In the genomic region with DNA sequence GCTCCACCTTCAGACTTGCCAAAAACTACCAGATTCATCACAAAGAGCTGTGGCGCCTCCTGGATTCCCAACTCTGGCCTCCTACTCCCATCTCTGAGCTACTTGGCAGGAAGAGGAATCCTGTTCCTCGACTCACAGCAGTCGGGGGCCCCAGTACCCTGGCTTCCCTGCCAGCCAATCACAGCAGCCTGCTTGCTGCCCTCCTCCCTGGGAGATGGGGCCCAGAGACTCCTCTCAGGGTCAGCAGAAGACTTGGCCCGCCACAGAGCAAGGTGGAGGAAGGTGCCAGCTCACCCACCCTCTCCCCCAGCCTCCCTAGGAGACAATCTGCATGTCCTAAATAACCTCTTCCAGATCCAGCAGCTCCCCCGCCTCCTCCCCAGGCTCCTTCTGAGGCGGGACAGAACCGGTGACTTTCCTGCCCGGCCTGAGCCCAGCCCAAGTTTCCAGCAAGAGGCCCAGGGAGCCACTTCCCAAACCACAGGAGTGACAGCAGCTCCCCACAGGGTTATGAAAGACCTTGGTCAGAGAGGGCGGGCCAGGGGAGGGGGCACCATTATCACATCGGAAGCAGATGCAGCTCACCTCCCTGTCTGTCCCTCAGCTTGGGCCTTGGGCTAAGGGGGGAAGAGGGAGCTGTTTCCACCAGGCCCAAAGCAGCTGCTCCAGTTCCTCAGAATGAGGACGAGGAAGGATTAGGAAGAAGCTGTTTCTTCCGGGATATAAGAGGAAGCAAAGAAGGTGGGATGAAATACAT, we compare ENCODE assay signal across 8 cellular contexts. TPM values are rescaled to one million over a fixed set of nuclear protein-coding genes. Genes with fewer than 3 reads are reported as not detected.
A peak's percentile ranks its signal among the peaks of the same experiment; 100 is the strongest.
DNase-seq lines count a peak whose midpoint lies in the region; ATAC-seq and TF ChIP-seq lines count a peak whose summit lies in the region.

No MANE protein-coding gene starts in this region.

- CTCF ChIA-PET in CD4-positive, alpha-beta memory T cell (lab: Charles Lee; ENCODE audit: partially characterized antibody): interaction anchor here (0.9 to 13.1 kb wide), 11 partner anchors 9 to 153 kb away, joined by 3 to 169 read pairs (median 4); a partner anchor contains a TSS

- no peaks in the 10 kb centered on the region for H3K9me3 ChIP-seq in CD4-positive, alpha-beta memory T cell (ENCODE audit: control insufficient read depth in 1 of 2, low read length in 2 of 2)
- H3K9me3 ChIP-seq in iPS-18a (ENCODE audit: control insufficient read depth, low read depth, low read length): no peaks in the 10 kb centered on the region
- no peaks in the 10 kb centered on the region for H3K9me3 ChIP-seq in spleen

- DNase-seq in CD4-positive, alpha-beta memory T cell: peak in 1 of 5 donors; percentile 51
- DNase-seq in MV-4-11 (lab: John Stamatoyannopoulos, UW) (peak; percentile 97), spleen (peak; percentile 88), NCI-H2171 treated with DMSO at 0.1 percent for 48 hours (lab: John Stamatoyannopoulos, UW) (no peak), NCI-H1417 (lab: John Stamatoyannopoulos, UW) (no peak)

- intact Hi-C loops in CD4-positive, alpha-beta memory T cell (cut with micrococcal nuclease): loop anchor here (2.0 to 5.0 kb wide), 5 partner anchors 16 to 623 kb away; a partner anchor contains a TSS
- intact Hi-C loops in spleen (cut with DNase I; ENCODE audit: low total_unique reads): loop anchor here (5.0 kb wide), 1 partner anchor 103 kb away; no protein-coding TSS in a partner anchor

- no peaks in the 10 kb centered on the region for H3K27me3 Mint-ChIP-seq in CD4-positive, alpha-beta memory T cell

- no peak for TF ChIP-seq CTCF in spleen (IDR thresholded peaks at IDR 0.05 in 8 of 11, conservative IDR thresholded peaks at IDR 0.05 in 3 of 11)

- no peak overlapping the region for H3K9ac ChIP-seq in iPS-18a (ENCODE audit: low read length)

- H3K4me1 ChIP-seq in CD4-positive, alpha-beta memory T cell (ENCODE audit: insufficient read depth, low read length): peaks cover 86% of the 10 kb centered on the region
- H3K4me1 ChIP-seq in iPS-18a (ENCODE audit: control insufficient read depth, low read depth, low read length) (peaks cover 31% of the 10 kb centered on the region), spleen (peaks cover 55 to 98% (median 91%) of the 10 kb centered on the region in 6 donors)

- peak overlapping the region; percentile 83 to 99 (median 95) for H3K4me3 Mint-ChIP-seq in CD4-positive, alpha-beta memory T cell

- TF ChIP-seq POLR2A in spleen (IDR thresholded peaks at IDR 0.05): no peak

- H3K36me3 Mint-ChIP-seq in CD4-positive, alpha-beta memory T cell: peaks cover 15 to 47% of the 10 kb centered on the region in 2 donors

- H3K27ac ChIP-seq in CD4-positive, alpha-beta memory T cell (ENCODE audit: low read depth, low read length): peak overlapping the region; percentile 80
- H3K27ac ChIP-seq in adipose tissue (ENCODE audit: low read depth, low read length) (peak overlapping the region; percentile 86), iPS-18a (ENCODE audit: low read length) (no peak overlapping the region), spleen (peak overlapping the region; percentile 49 to 96 (median 91))

- ATAC-seq in HG03039 (IDR thresholded peaks at IDR 0.05; ENCODE audit: unreplicated experiment): no peak

- 19 to 61% (median 27%) methylated on average over 12 of the region's 12 CpGs for WGBS in adipose tissue, 3 donors
- 9 to 25% (median 18%) methylated on average over 11 to 12 of the region's 12 CpGs for WGBS in spleen, 5 donors

- no peaks in the 10 kb centered on the region for H3K27me3 ChIP-seq in CD4-positive, alpha-beta memory T cell (ENCODE audit: insufficient read depth, low read length)
- H3K27me3 ChIP-seq in iPS-18a (ENCODE audit: control insufficient read depth, insufficient read depth, low read length) (peaks cover 6% of the 10 kb centered on the region), spleen (replicated peaks in 1 of 7) (no peaks in the 10 kb centered on the region)

- peaks cover 57 to 87% (median 67%) of the 10 kb centered on the region in 4 donors for H3K4me1 Mint-ChIP-seq in CD4-positive, alpha-beta memory T cell

- peak overlapping the region; percentile 85 to 96 (median 93) for H3K27ac Mint-ChIP-seq in CD4-positive, alpha-beta memory T cell

- H3K36me3 ChIP-seq in CD4-positive, alpha-beta memory T cell (ENCODE audit: insufficient read depth, low read length): peaks cover 30% of the 10 kb centered on the region
- peaks cover 11% of the 10 kb centered on the region for H3K36me3 ChIP-seq in iPS-18a (ENCODE audit: control insufficient read depth, low read depth, low read length)
- H3K36me3 ChIP-seq in spleen: peaks cover 0 to 63% (median 27%) of the 10 kb centered on the region in 6 donors

- peak overlapping the region; percentile 75 to 76 for H3K4me3 ChIP-seq in CD4-positive, alpha-beta memory T cell (ENCODE audit: low read length in 2 of 2)
- H3K4me3 ChIP-seq in iPS-18a (ENCODE audit: low read length): peak overlapping the region; percentile 53
- H3K4me3 ChIP-seq in spleen: peak overlapping the region in 7 of 8 donors; percentile 89 to 99 (median 96)

- POLR2A ChIA-PET in CD4-positive, alpha-beta memory T cell (lab: Charles Lee; ENCODE audit: partially characterized antibody): interaction anchor here (0.7 to 11.6 kb wide), 8 partner anchors 11 to 121 kb away, joined by 3 to 280 read pairs (median 12); a partner anchor contains a TSS

- no peaks in the 10 kb centered on the region for H3K9me3 Mint-ChIP-seq in CD4-positive, alpha-beta memory T cell

RNA-seq across cellular contexts. Expression of a gene that starts 2.3 kb away (rescaled TPM):
- total RNA-seq in CD4-positive, alpha-beta memory T cell: 100 to 1,000 TPM; 223 to 242 TPM
- polyA plus RNA-seq in CD4-positive, alpha-beta memory T cell: 100 to 1,000 TPM; 532 to 555 TPM
- polyA plus RNA-seq in adipose tissue (100 to 1,000 TPM in 1 of 3 donors, 10 to 100 TPM in 2; 35.5 to 146 (median 95.9) TPM), spleen (100 to 1,000 TPM; 115 to 209 (median 202) TPM)
- total RNA-seq in spleen: 100 to 1,000 TPM; 124 to 531 (median 334) TPM

RNA-seq across cellular contexts. Expression of a gene that starts 18.0 kb away (rescaled TPM):
- total RNA-seq in CD4-positive, alpha-beta memory T cell: 1 to 10 TPM; 7.1 to 9.2 TPM
- polyA plus RNA-seq in CD4-positive, alpha-beta memory T cell: 1 to 10 TPM; 3.1 to 5.2 TPM
- polyA plus RNA-seq in adipose tissue: 10 to 100 TPM in 2 of 3 donors, 1 to 10 TPM in 1; 9.3 to 32.7 (median 12.0) TPM
- 10 to 100 TPM in 4 of 7 donors, 1 to 10 TPM in 3; 5.9 to 19.7 (median 11.3) TPM for total RNA-seq in spleen
- 10 to 100 TPM in 1 of 3 donors, 1 to 10 TPM in 2; 7.6 to 11.5 (median 8.8) TPM for polyA plus RNA-seq in spleen

RNA-seq across cellular contexts. Expression of a gene that starts 18.3 kb away (rescaled TPM):
- 10 to 100 TPM; 10.0 to 11.5 TPM for total RNA-seq in CD4-positive, alpha-beta memory T cell
- polyA plus RNA-seq in CD4-positive, alpha-beta memory T cell: 1 to 10 TPM; 3.5 to 6.3 TPM
- polyA plus RNA-seq in adipose tissue: 1 to 10 TPM; 5.3 to 8.1 (median 7.0) TPM
- total RNA-seq in spleen: 10 to 100 TPM; 11.3 to 21.5 (median 15.9) TPM
- polyA plus RNA-seq in spleen: 1 to 10 TPM; 5.3 to 8.6 (median 6.4) TPM

RNA-seq across cellular contexts. Expression of a gene that starts 44.1 kb away (rescaled TPM):
- total RNA-seq in CD4-positive, alpha-beta memory T cell: 1 to 10 TPM; 1.8 to 2.4 TPM
- polyA plus RNA-seq in CD4-positive, alpha-beta memory T cell: under 1 TPM; 0.18 to 0.37 TPM
- polyA plus RNA-seq in adipose tissue: 1 to 10 TPM in 2 of 3 donors, under 1 TPM in 1; 0.79 to 1.9 (median 1.3) TPM
- total RNA-seq in spleen: 1 to 10 TPM; 2.9 to 6.8 (median 4.7) TPM
- under 1 TPM; 0.35 to 0.83 (median 0.46) TPM for polyA plus RNA-seq in spleen

Comparison
In these comparisons a context has a peak if more than half of its experiments do, and no peak if none do; other contexts are left out.
1. DNase-seq: peak in MV-4-11 (single experiment) and spleen (single experiment); none in NCI-H2171 treated with DMSO at 0.1 percent for 48 hours (single experiment) and NCI-H1417 (0 of 3).
2. Peak in every context shown above with its lines, with median percentiles within 50 percentile points of each other: H3K4me3 ChIP-seq.